34 cellular contexts compared by ENCODE assay signal in the genomic region with DNA sequence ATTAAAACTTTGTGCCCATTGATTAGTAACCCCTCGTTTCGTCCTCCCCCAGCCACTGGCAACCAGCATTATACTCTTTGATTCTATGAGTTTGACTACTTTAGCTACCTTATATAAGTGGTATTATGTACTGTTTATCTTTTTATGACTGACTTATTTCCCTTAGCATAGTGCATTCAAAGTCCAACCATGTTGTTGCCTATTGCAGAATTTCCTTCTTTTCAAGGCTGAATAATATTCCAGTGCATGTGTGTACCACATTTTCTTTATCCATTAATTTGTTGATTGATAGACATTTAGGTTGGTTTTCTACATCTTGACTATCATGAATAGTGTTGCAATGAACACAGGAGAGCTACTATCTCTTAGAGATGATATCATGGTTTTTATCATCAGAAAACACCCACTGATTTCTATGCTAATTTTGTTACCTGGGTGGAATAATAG. TPM values are rescaled to one million over a fixed set of nuclear protein-coding genes. Genes with fewer than 3 reads are reported as not detected.
"Had no signal": no experiment of that assay in that cellular context is flagged by ENCODE, and none has a peak within 500 bp of the region (broad histone marks: within the 10 kb centered on the region; RNA-seq: fewer than 3 reads in every experiment).

No MANE protein-coding gene starts in this region.

- H3K27ac ChIP-seq: neural progenitor cell, ovary, parathyroid adenoma, psoas muscle, skin epidermis, stomach, thoracic aorta, thyroid gland, tibial nerve, upper lobe of left lung, uterus had no signal

- DNase-seq: naive thymus-derived CD4-positive, alpha-beta T cell; natural killer cell; occipital lobe; ovary; posterior cingulate gyrus; psoas muscle; right cardiac atrium; stimulated activated CD4-positive, alpha-beta T cell treated with anti-CD3 and anti-CD28 coated beads, Interleukin-15, amount 100 ng/mL, for 24 hours; stimulated activated CD4-positive, alpha-beta T cell treated with anti-CD3 and anti-CD28 coated beads, Interleukin-2, amount 100 ng/mL, for 24 hours; stimulated activated CD4-positive, alpha-beta T cell treated with anti-CD3 and anti-CD28 coated beads, Interleukin-2, amount 100 ng/mL, for 48 hours; stimulated activated CD4-positive, alpha-beta T cell treated with anti-CD3 and anti-CD28 coated beads, Interleukin-4, amount 100 ng/mL, for 24 hours; stimulated activated naive B cell treated with anti-CD40 and anti-IgM and Interleukin-4, amounts not matched to agents 10 μg/mL and 1 μg/mL and 100 μg/mL, for 72 hours; stimulated activated naive CD4-positive, alpha-beta T cell treated with Interleukin-2 at 50 U/mL for 16 hours; stomach; thyroid gland; trophoblast cell; upper lobe of left lung; uterus had no signal

- H3K27me3 Mint-ChIP-seq: naive thymus-derived CD4-positive, alpha-beta T cell; progenitor cell of endocrine pancreas; stimulated activated naive CD8-positive, alpha-beta T cell treated with anti-CD3 and anti-CD28 coated beads, Interleukin-15, Interleukin-2, amounts not matched to agents 100 ng/mL and 50 ng/mL, for 24 hours had no signal

- H3K27ac Mint-ChIP-seq: naive thymus-derived CD4-positive, alpha-beta T cell; natural killer cell; nephron; neural progenitor cell; progenitor cell of endocrine pancreas; stimulated activated effector memory CD8-positive, alpha-beta T cell treated with anti-CD3 and anti-CD28 coated beads, Interleukin-12 subunit alpha, Interleukin-12 subunit beta, amount 100 ng/mL, for 72 hours; stimulated activated naive B cell treated with anti-CD40 and anti-IgM and Interleukin-4, amounts not matched to agents 10 μg/mL and 1 μg/mL and 100 μg/mL, for 72 hours; stimulated activated naive CD8-positive, alpha-beta T cell treated with anti-CD3 and anti-CD28 coated beads, Interleukin-15, Interleukin-2, amounts not matched to agents 100 ng/mL and 50 ng/mL, for 24 hours had no signal

- H3K4me3 ChIP-seq: neural progenitor cell, ovary, psoas muscle, skin epidermis, stomach, thoracic aorta, thyroid gland, tibial nerve, upper lobe of left lung, uterus had no signal

- H3K4me1 ChIP-seq: neural progenitor cell, parathyroid adenoma, psoas muscle, thyroid gland, tibial nerve, upper lobe of left lung, uterus had no signal

- H3K36me3 Mint-ChIP-seq: naive thymus-derived CD4-positive, alpha-beta T cell; natural killer cell; neural progenitor cell; stimulated activated effector memory CD8-positive, alpha-beta T cell treated with anti-CD3 and anti-CD28 coated beads, Interleukin-12 subunit alpha, Interleukin-12 subunit beta, amount 100 ng/mL, for 72 hours; stimulated activated naive B cell treated with anti-CD40 and anti-IgM and Interleukin-4, amounts not matched to agents 10 μg/mL and 1 μg/mL and 100 μg/mL, for 72 hours had no signal

- ATAC-seq: naive thymus-derived CD4-positive, alpha-beta T cell; natural killer cell; psoas muscle; right cardiac atrium; sciatic nerve; stimulated activated effector memory CD8-positive, alpha-beta T cell treated with anti-CD3 and anti-CD28 coated beads, Interleukin-12 subunit alpha, Interleukin-12 subunit beta, amount 100 ng/mL, for 72 hours; stimulated activated naive B cell treated with anti-CD40 and anti-IgM and Interleukin-4, amounts not matched to agents 10 μg/mL and 1 μg/mL and 100 μg/mL, for 72 hours had no signal

- H3K9me3 ChIP-seq: ovary, psoas muscle, stomach, thoracic aorta, thyroid gland, tibial nerve, upper lobe of left lung, uterus had no signal

- H3K4me3 Mint-ChIP-seq: naive thymus-derived CD4-positive, alpha-beta T cell; natural killer cell; nephron; neural progenitor cell; stimulated activated effector memory CD8-positive, alpha-beta T cell treated with anti-CD3 and anti-CD28 coated beads, Interleukin-12 subunit alpha, Interleukin-12 subunit beta, amount 100 ng/mL, for 72 hours; stimulated activated naive B cell treated with anti-CD40 and anti-IgM and Interleukin-4, amounts not matched to agents 10 μg/mL and 1 μg/mL and 100 μg/mL, for 72 hours; stimulated activated naive CD8-positive, alpha-beta T cell treated with anti-CD3 and anti-CD28 coated beads, Interleukin-15, Interleukin-2, amounts not matched to agents 100 ng/mL and 50 ng/mL, for 24 hours had no signal

- H3K9me3 Mint-ChIP-seq: naive thymus-derived CD4-positive, alpha-beta T cell; nephron; neural progenitor cell; stimulated activated effector memory CD8-positive, alpha-beta T cell treated with anti-CD3 and anti-CD28 coated beads, Interleukin-12 subunit alpha, Interleukin-12 subunit beta, amount 100 ng/mL, for 72 hours; stimulated activated naive B cell treated with anti-CD40 and anti-IgM and Interleukin-4, amounts not matched to agents 10 μg/mL and 1 μg/mL and 100 μg/mL, for 72 hours; stimulated activated naive CD8-positive, alpha-beta T cell treated with anti-CD3 and anti-CD28 coated beads, Interleukin-15, Interleukin-2, amounts not matched to agents 100 ng/mL and 50 ng/mL, for 24 hours had no signal

- H3K9ac ChIP-seq: neural progenitor cell, parathyroid adenoma had no signal

- H3K36me3 ChIP-seq: neural progenitor cell, ovary, stomach, thoracic aorta, thyroid gland, tibial nerve, upper lobe of left lung, uterus had no signal

- H3K4me1 Mint-ChIP-seq: naive thymus-derived CD4-positive, alpha-beta T cell; natural killer cell; nephron; stimulated activated effector memory CD8-positive, alpha-beta T cell treated with anti-CD3 and anti-CD28 coated beads, Interleukin-12 subunit alpha, Interleukin-12 subunit beta, amount 100 ng/mL, for 72 hours; stimulated activated naive B cell treated with anti-CD40 and anti-IgM and Interleukin-4, amounts not matched to agents 10 μg/mL and 1 μg/mL and 100 μg/mL, for 72 hours had no signal

- H3K27me3 ChIP-seq: neural progenitor cell, ovary, stomach, thyroid gland, tibial nerve, upper lobe of left lung, uterus had no signal

RNA-seq across cellular contexts. Expression of gene ALB, which starts 3.2 kb away (rescaled TPM):
- total RNA-seq: natural killer cell, osteoblast, renal cortical epithelial cell, thoracic aorta had no signal
- polyA plus RNA-seq: naive thymus-derived CD4-positive, alpha-beta T cell; psoas muscle had no signal

RNA-seq across cellular contexts. Expression of gene AFP, which starts 28.8 kb away (rescaled TPM):
- total RNA-seq: naive thymus-derived CD4-positive, alpha-beta T cell; natural killer cell; osteoblast; psoas muscle; right cardiac atrium; sciatic nerve; subcutaneous adipose tissue; temporal lobe; thoracic aorta; thyroid gland; tibial nerve; ureter; uterus had no signal
- polyA plus RNA-seq: naive thymus-derived CD4-positive, alpha-beta T cell; neural cell; psoas muscle; right cardiac atrium; stomach had no signal
